ENCODE assay signal across 12 cellular contexts in the genomic region with DNA sequence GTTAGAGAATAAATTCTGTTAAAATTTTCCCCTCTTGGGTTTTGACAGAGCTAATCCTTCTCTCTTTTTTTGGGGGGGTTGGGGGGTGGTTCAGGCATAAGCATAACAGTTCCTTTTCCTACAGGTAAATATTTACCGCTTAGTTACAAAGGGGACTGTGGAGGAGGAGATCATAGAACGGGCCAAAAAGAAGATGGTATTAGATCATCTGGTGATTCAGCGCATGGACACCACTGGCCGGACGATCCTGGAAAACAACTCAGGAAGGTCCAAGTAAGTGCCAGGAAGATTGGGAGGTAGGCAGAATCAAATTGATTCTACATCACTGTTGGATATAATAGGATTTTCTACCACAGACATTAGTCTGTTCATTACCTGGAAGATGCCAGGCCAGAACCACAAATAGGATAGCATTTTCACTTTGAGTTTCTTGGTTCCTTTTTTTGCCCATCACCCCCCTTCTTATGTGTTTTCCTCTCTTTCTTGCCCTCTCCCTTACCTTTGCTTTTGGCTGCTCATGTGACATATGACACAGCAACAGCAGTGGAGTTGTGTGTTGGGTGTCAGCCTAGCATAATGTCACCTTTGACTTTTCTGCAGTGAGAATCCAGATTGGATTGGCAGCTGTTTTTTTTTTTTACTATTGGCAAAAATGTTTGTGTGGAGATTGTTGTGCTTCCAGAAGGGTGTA.
DNase-seq lines count a peak whose midpoint lies in the region; ATAC-seq and TF ChIP-seq lines count a peak whose summit lies in the region.
"Had no signal": no experiment of that assay in that cellular context is flagged by ENCODE, and none has a peak within 500 bp of the region (broad histone marks: within the 10 kb centered on the region; RNA-seq: fewer than 3 reads in every experiment).

No MANE protein-coding gene starts in this region.

- POLR2A ChIA-PET in naive thymus-derived CD8-positive, alpha-beta T cell (lab: Charles Lee): interaction anchor here (0.6 to 0.7 kb wide), 2 partner anchors 8 to 105 kb away, joined by 3 to 4 read pairs; no protein-coding TSS in a partner anchor

- intact Hi-C loops in spleen (cut with DNase I; ENCODE audit: low total_unique reads): no loop called here

- no peak overlapping the region for H3K4me3 ChIP-seq in cardiac fibroblast (replicated peaks in 1 of 2; ENCODE audit: low read depth in 2 of 2, low read length in 2 of 2)
- no peak overlapping the region for H3K4me3 ChIP-seq in spleen

- no peak for TF ChIP-seq POLR2A in spleen (IDR thresholded peaks at IDR 0.05)

- H3K27me3 ChIP-seq in spleen (replicated peaks in 1 of 7): no peaks in the 10 kb centered on the region

- peak; percentile 87 for DNase-seq in HT1080 (ENCODE audit: low read depth)
- DNase-seq in cardiac fibroblast (ENCODE audit: low read depth in 2 of 2): peak; percentile 25 to 54
- DNase-seq in naive thymus-derived CD8-positive, alpha-beta T cell: no peak
- DNase-seq in inferior parietal cortex (ENCODE audit: extremely low spot score): no peak
- DNase-seq in spleen: no peak
- no peak for DNase-seq in activated effector memory CD4-positive, alpha-beta T cell treated with Interleukin-2 at 50 U/mL for 16 hours
- DNase-seq: activated CD8-positive, alpha-beta memory T cell treated with anti-CD3 and anti-CD28 coated beads, Interleukin-2, amount 50 U/mL, for 48 hours; left ventricle myocardium superior; NCI-H1105 treated with DMSO at 0.1 percent for 48 hours; retina had no signal

- H3K36me3 Mint-ChIP-seq in naive thymus-derived CD8-positive, alpha-beta T cell: peaks cover 4 to 60% (median 21%) of the 10 kb centered on the region in 3 donors

- TF ChIP-seq CTCF in cardiac fibroblast (IDR thresholded peaks at IDR 0.05; ENCODE audit: low read depth, low read length): no peak
- no peak for TF ChIP-seq CTCF in spleen (IDR thresholded peaks at IDR 0.05 in 8 of 11, conservative IDR thresholded peaks at IDR 0.05 in 3 of 11)

- H3K27me3 Mint-ChIP-seq in naive thymus-derived CD8-positive, alpha-beta T cell: no peaks in the 10 kb centered on the region

- no peak overlapping the region for H3K27ac ChIP-seq in spleen

- peaks cover 3 to 16% (median 10%) of the 10 kb centered on the region in 4 donors for H3K4me1 Mint-ChIP-seq in naive thymus-derived CD8-positive, alpha-beta T cell

- peak overlapping the region in 8 of 10 donors; percentile 8 to 86 (median 52) for H3K27ac Mint-ChIP-seq in naive thymus-derived CD8-positive, alpha-beta T cell

- 92 to 97% (median 96%) methylated on average over 5 of the region's 5 CpGs for WGBS in spleen, 5 donors

- H3K9me3 ChIP-seq in spleen: no peaks in the 10 kb centered on the region

- H3K9me3 Mint-ChIP-seq in naive thymus-derived CD8-positive, alpha-beta T cell: no peaks in the 10 kb centered on the region

- H3K4me3 Mint-ChIP-seq in naive thymus-derived CD8-positive, alpha-beta T cell: peak overlapping the region in 1 of 10 donors; percentile 49

- peak; percentile 76 for ATAC-seq in GM18511 (IDR thresholded peaks at IDR 0.05; ENCODE audit: unreplicated experiment)
- no peak for ATAC-seq in naive thymus-derived CD8-positive, alpha-beta T cell
- ATAC-seq in GM18502 (IDR thresholded peaks at IDR 0.05; ENCODE audit: poor library complexity, unreplicated experiment): no peak
- ATAC-seq: left ventricle myocardium superior had no signal

- peaks cover 0 to 7% (median 0%) of the 10 kb centered on the region in 6 donors for H3K4me1 ChIP-seq in spleen

- peaks cover 7 to 100% (median 97%) of the 10 kb centered on the region in 6 donors for H3K36me3 ChIP-seq in spleen

Comparison
In these comparisons a context has a peak if more than half of its experiments do, and no peak if none do; other contexts are left out.
1. DNase-seq: peak in HT1080 (single experiment) and cardiac fibroblast (2 of 2); none in naive thymus-derived CD8-positive, alpha-beta T cell (0 of 10), inferior parietal cortex (single experiment), spleen (single experiment) and activated effector memory CD4-positive, alpha-beta T cell treated with Interleukin-2 at 50 U/mL for 16 hours (single experiment).